9 cellular contexts compared by ENCODE assay signal in the genomic region with DNA sequence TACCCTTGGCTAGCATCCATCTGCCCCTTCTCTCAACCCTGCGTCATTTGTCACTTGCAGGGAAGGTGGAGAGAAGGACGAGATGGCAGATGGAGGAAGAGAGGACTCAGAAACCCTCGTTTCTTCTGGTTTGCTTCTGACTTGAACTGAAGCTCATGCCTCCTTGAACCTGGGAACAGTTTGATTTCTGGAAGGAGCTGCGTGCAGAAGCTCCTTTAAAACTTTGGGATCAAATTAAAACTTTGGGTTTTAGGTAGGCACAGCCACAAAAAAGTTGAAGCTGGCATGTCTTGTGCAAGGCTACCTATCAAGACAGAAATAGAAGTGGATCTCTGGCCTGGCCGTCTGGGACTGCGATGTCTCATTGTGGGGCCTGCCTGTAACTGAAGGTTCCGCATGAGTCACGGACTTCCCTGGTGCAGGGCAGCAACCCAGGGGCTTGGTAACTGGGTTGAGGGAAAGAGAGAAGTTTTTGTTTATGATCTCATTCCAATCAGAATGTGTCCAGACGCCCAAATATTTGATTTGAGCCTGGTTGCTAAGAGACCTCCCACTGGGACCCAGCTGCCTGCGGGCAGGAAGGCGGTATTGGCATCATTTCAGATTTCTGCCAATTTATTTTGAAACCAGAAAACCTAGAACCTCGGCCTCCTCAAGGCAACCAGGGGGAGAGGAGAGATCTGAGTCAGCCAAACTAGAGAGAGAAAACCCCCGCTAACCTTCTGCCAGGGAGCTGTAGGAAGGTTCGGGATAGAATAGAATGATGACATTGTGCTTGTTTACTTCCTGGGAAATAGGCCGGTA.
DNase-seq lines count a peak whose midpoint lies in the region; ATAC-seq lines count a peak whose summit lies in the region.
"Had no signal": no experiment of that assay in that cellular context is flagged by ENCODE, and none has a peak within 500 bp of the region (broad histone marks: within the 10 kb centered on the region; RNA-seq: fewer than 3 reads in every experiment).

No MANE protein-coding gene starts in this region.

- H3K4me3 ChIP-seq in adipocyte (ENCODE audit: low read length): peak overlapping the region; percentile 51

- ATAC-seq in GM18519 (IDR thresholded peaks at IDR 0.05; ENCODE audit: low FRiP score, unreplicated experiment): peak; percentile 53
- peak; percentile 39 for ATAC-seq in HG03060 (IDR thresholded peaks at IDR 0.05; ENCODE audit: low read depth, unreplicated experiment)

- no peaks in the 10 kb centered on the region for H3K9me3 ChIP-seq in adipocyte (ENCODE audit: control insufficient read depth, low read length)
- H3K9me3 ChIP-seq: neutrophil had no signal

- peak overlapping the region; percentile 66 for H3K9ac ChIP-seq in adipocyte (ENCODE audit: low read length)

- H3K36me3 ChIP-seq in adipocyte (ENCODE audit: control insufficient read depth, insufficient read depth, low read length, severe bottlenecking): no peaks in the 10 kb centered on the region
- H3K36me3 ChIP-seq: neutrophil had no signal

- peaks cover 19% of the 10 kb centered on the region for H3K4me1 ChIP-seq in adipocyte (ENCODE audit: control insufficient read depth, insufficient read depth, low read length)

- DNase-seq in AG20443 (ENCODE audit: low spot score): peak; percentile 95
- peak; percentile 94 for DNase-seq in NCI-H69 (lab: John Stamatoyannopoulos, UW)
- DNase-seq in adipocyte (ENCODE audit: low read depth): peak; percentile 98
- peak; percentile 95 for DNase-seq in hepatic stellate cell (ENCODE audit: low spot score)
- DNase-seq in stimulated activated CD4-positive, alpha-beta T cell treated with anti-CD3 and anti-CD28 coated beads, Interleukin-1b, Interleukin-23, amount 100 ng/mL, for 48 hours: peak; percentile 60
- no peak for DNase-seq in NCI-H524 treated with DMSO at 0.1 percent for 48 hours (lab: John Stamatoyannopoulos, UW)

- H3K27me3 ChIP-seq in adipocyte (replicated peaks; ENCODE audit: control insufficient read depth, insufficient read depth, low read length): no peaks in the 10 kb centered on the region
